27 cellular contexts compared by ENCODE assay signal in the genomic region with DNA sequence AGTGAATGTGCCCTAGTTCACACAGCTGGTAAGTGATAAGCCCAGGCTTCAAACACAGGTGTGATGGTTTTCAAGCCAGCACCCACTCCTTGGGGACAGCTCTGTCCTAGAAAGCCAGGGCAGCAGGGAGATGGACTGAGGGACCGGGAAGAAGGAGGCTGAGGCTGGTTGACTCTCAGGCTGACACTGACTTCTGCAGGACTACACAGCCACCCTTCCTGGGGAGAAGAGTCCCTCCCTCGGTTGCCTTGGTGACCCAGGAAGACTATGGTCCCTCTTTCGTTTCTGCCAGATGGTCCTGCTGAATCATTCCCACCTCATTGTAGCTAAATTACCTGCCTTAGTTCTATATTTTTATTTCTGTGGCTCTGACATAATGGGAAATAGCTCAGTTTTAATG. TPM values are rescaled to one million over a fixed set of nuclear protein-coding genes. Genes with fewer than 3 reads are reported as not detected.
"Had no signal": no experiment of that assay in that cellular context is flagged by ENCODE, and none has a peak within 500 bp of the region (broad histone marks: within the 10 kb centered on the region; RNA-seq: fewer than 3 reads in every experiment).

No MANE protein-coding gene starts in this region.

- H3K9me3 ChIP-seq: SJSA1 had no signal

- H3K36me3 ChIP-seq: brain microvascular endothelial cell, cardiac muscle cell, SJSA1 had no signal

- H3K9ac ChIP-seq: KMS-11 had no signal

- H3K4me2 ChIP-seq: KMS-11 had no signal

- ATAC-seq: activated CD8-positive, alpha-beta memory T cell treated with anti-CD3 and anti-CD28 coated beads, Interleukin-2, amount 10 ng/mL, durations not matched to agents 7 days and 5 days; activated naive CD4-positive, alpha-beta T cell treated with anti-CD3 and anti-CD28 coated beads, Interleukin-2, amount 50 U/mL, for 72 hours; activated naive CD8-positive, alpha-beta T cell treated with anti-CD3 and anti-CD28 coated beads, Interleukin-2, amount 50 U/mL, for 24 hours; PC-3; WTC11 had no signal

- H3K27ac Mint-ChIP-seq: activated CD8-positive, alpha-beta memory T cell treated with anti-CD3 and anti-CD28 coated beads, Interleukin-2, amount 10 ng/mL, durations not matched to agents 7 days and 5 days; activated naive CD4-positive, alpha-beta T cell treated with anti-CD3 and anti-CD28 coated beads, Interleukin-2, amount 50 U/mL, for 72 hours; activated naive CD8-positive, alpha-beta T cell treated with anti-CD3 and anti-CD28 coated beads, Interleukin-2, amount 50 U/mL, for 24 hours; activated T-cell treated with anti-CD3 and anti-CD28 coated beads, Interleukin-2, amount 50 U/mL, for 24 hours; activated T-helper 1 cell treated with anti-CD3 and anti-CD28 coated beads, Interleukin-12 subunit alpha, Interleukin-12 subunit beta, Interleukin-2, Interleukin-4 antibody, amounts not matched to agents 30 ng/mL and 10 ng/mL and 1 ng/mL, durations not matched to agents 14 hours and 24 hours and 36 hours; T-helper 1 cell treated with Interleukin-12 subunit alpha and Interleukin-12 subunit beta and Interleukin-4 antibody, amounts not matched to agents 30 μg/mL and 1 μg/mL, for 36 hours; WTC11 had no signal

- H3K4me3 Mint-ChIP-seq: activated CD8-positive, alpha-beta memory T cell treated with anti-CD3 and anti-CD28 coated beads, Interleukin-2, amount 10 ng/mL, durations not matched to agents 7 days and 5 days; activated naive CD8-positive, alpha-beta T cell treated with anti-CD3 and anti-CD28 coated beads, Interleukin-2, amount 50 U/mL, for 24 hours; activated T-cell treated with anti-CD3 and anti-CD28 coated beads, Interleukin-2, amount 50 U/mL, for 24 hours; activated T-helper 1 cell treated with anti-CD3 and anti-CD28 coated beads, Interleukin-12 subunit alpha, Interleukin-12 subunit beta, Interleukin-2, Interleukin-4 antibody, amounts not matched to agents 30 ng/mL and 10 ng/mL and 1 ng/mL, durations not matched to agents 14 hours and 24 hours and 36 hours; T-helper 1 cell treated with Interleukin-12 subunit alpha and Interleukin-12 subunit beta and Interleukin-4 antibody, amounts not matched to agents 30 μg/mL and 1 μg/mL, for 36 hours; WTC11 had no signal

- H3K9me3 Mint-ChIP-seq: activated T-helper 1 cell treated with anti-CD3 and anti-CD28 coated beads, Interleukin-12 subunit alpha, Interleukin-12 subunit beta, Interleukin-2, Interleukin-4 antibody, amounts not matched to agents 30 ng/mL and 10 ng/mL and 1 ng/mL, durations not matched to agents 14 hours and 24 hours and 36 hours had no signal

- H3K4me1 Mint-ChIP-seq: activated CD8-positive, alpha-beta memory T cell treated with anti-CD3 and anti-CD28 coated beads, Interleukin-2, amount 10 ng/mL, durations not matched to agents 7 days and 5 days; activated naive CD8-positive, alpha-beta T cell treated with anti-CD3 and anti-CD28 coated beads, Interleukin-2, amount 50 U/mL, for 24 hours had no signal

- DNase-seq: activated CD4-positive, alpha-beta T cell treated with anti-CD3 and anti-CD28 coated beads for 48 hours; activated CD4-positive, alpha-beta T cell treated with anti-CD3 and anti-CD28 coated beads, Interleukin-2, amount 50 U/mL, for 4 hours; activated CD4-positive, CD25-positive, alpha-beta regulatory T cell treated with anti-CD3 and anti-CD28 coated beads, Interleukin-2, amount 50 U/mL, for 72 hours; activated CD8-positive, alpha-beta memory T cell treated with anti-CD3 and anti-CD28 coated beads, Interleukin-2, amount 10 ng/mL, durations not matched to agents 7 days and 5 days; activated effector memory CD4-positive, alpha-beta T cell treated with Interleukin-2 at 50 U/mL for 16 hours; activated naive CD4-positive, alpha-beta T cell; activated naive CD8-positive, alpha-beta T cell treated with anti-CD3 and anti-CD28 coated beads, Interleukin-2, amount 50 U/mL, for 24 hours; activated T-cell treated with anti-CD3 and anti-CD28 coated beads, Interleukin-2, amount 50 U/mL, for 24 hours; amniotic stem cell; brain microvascular endothelial cell; NCI-H1092; NCI-H1417; NCI-H2081; NCI-H2171; NCI-H226; NCI-H526; PC-3; SHP77 had no signal

- H3K4me1 ChIP-seq: SJSA1 had no signal

- H3K4me3 ChIP-seq: cardiac muscle cell, SJSA1 had no signal

- H3K27me3 Mint-ChIP-seq: activated CD8-positive, alpha-beta memory T cell treated with anti-CD3 and anti-CD28 coated beads, Interleukin-2, amount 10 ng/mL, durations not matched to agents 7 days and 5 days; activated naive CD8-positive, alpha-beta T cell treated with anti-CD3 and anti-CD28 coated beads, Interleukin-2, amount 50 U/mL, for 24 hours; activated T-cell treated with anti-CD3 and anti-CD28 coated beads, Interleukin-2, amount 50 U/mL, for 24 hours had no signal

- H3K27ac ChIP-seq: brain microvascular endothelial cell, cardiac muscle cell, KMS-11, SJSA1 had no signal

- H3K27me3 ChIP-seq: brain microvascular endothelial cell, cardiac muscle cell, SJSA1 had no signal

- H3K36me3 Mint-ChIP-seq: activated CD8-positive, alpha-beta memory T cell treated with anti-CD3 and anti-CD28 coated beads, Interleukin-2, amount 10 ng/mL, durations not matched to agents 7 days and 5 days; activated naive CD4-positive, alpha-beta T cell treated with anti-CD3 and anti-CD28 coated beads, Interleukin-2, amount 50 U/mL, for 72 hours had no signal

RNA-seq across cellular contexts. Expression of gene FSHR, which starts 11.3 kb away (rescaled TPM):
- total RNA-seq: activated CD8-positive, alpha-beta memory T cell treated with anti-CD3 and anti-CD28 coated beads, Interleukin-2, amount 10 ng/mL, durations not matched to agents 7 days and 5 days; activated naive CD4-positive, alpha-beta T cell treated with anti-CD3 and anti-CD28 coated beads, Interleukin-2, amount 50 U/mL, for 72 hours; activated T-helper 1 cell treated with anti-CD3 and anti-CD28 coated beads, Interleukin-12 subunit alpha, Interleukin-12 subunit beta, Interleukin-2, Interleukin-4 antibody, amounts not matched to agents 30 ng/mL and 10 ng/mL and 1 ng/mL, durations not matched to agents 14 hours and 24 hours and 36 hours; MCF 10A; NCI-H460; PC-3; SJSA1; WTC11 had no signal
